2 cellular contexts compared by ENCODE assay signal in the genomic region with DNA sequence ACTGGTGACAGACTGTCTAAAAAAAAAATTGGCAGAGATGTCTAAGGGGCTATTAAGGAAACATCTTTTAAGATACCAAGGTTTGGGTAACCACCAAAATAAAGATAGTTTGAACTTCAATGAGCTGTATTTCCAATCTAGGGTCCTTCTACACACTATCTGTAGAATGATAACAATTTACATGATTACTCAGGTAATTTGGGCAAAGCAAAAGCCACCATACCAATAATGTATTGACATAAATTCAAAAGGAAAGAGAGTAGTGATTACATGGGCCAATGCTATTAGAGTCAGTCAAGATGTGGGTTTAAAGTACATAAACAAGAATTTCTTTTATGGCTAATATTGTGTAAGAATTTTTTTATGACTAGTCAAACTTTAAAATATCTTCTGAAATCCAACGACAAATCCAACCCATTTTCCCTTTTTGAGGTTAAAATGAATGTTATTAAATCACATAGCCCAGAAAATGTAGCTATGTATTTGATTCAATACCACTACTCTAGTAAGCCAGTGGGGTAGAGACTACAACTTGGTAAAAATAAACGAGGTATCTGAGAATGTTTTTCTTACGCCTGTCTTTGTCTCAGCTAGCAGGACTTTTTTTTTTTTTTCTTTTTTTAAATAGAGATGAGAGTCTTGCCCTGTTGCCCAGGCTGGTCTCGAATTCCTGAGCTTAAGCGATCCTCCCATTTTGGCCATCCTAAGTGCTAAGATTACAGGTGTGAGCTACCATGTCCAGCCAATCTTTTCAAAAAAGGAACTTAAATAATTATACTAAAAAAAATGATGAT.
TF ChIP-seq lines count a peak whose summit lies in the region.

No MANE protein-coding gene starts in this region.

TF ChIP-seq in IMR-90, 13 proteins besides CTCF, POLR2A, EP300 and RAD21:
- TF ChIP-seq SMC3 (IDR thresholded peaks at IDR 0.05; ENCODE audit: low read depth, low read length) (no peak), BHLHE40 (IDR thresholded peaks at IDR 0.05; ENCODE audit: low read depth, low read length) (no peak), MAZ (IDR thresholded peaks at IDR 0.05; ENCODE audit: borderline replicate concordance, low read depth, low read length) (no peak), MAFK (IDR thresholded peaks at IDR 0.05; ENCODE audit: low read depth, low read length) (no peak)

TF ChIP-seq in GM12878, 131 proteins besides CTCF, POLR2A, EP300 and RAD21:
- TF ChIP-seq MTA3 (IDR thresholded peaks at IDR 0.05; ENCODE audit: borderline replicate concordance, low read length) = 0 out of 2 replicates have a peak, but pooled peaks have one; percentile 1
- no peak for TF ChIP-seq MAX (IDR thresholded peaks at IDR 0.05; ENCODE audit: low read depth, low read length)
- TF ChIP-seq CBFB (IDR thresholded peaks at IDR 0.05; ENCODE audit: low read depth) = 0 out of 2 replicates have a peak, but pooled peaks have one; percentile 12
- no peak for TF ChIP-seq STAT3 (IDR thresholded peaks at IDR 0.05; ENCODE audit: low read depth, low read length)
- peak; percentile 32; the same call in 1 of the 2 replicates for TF ChIP-seq PML (IDR thresholded peaks at IDR 0.05; ENCODE audit: low read length)
- peak; percentile 59; the same call in 1 of the 2 replicates for TF ChIP-seq POLR2AphosphoS5 (IDR thresholded peaks at IDR 0.05; ENCODE audit: low read length)
- TF ChIP-seq SREBF1 (IDR thresholded peaks at IDR 0.05; ENCODE audit: low read length) = no peak
- no peak for TF ChIP-seq JUND (IDR thresholded peaks at IDR 0.05; ENCODE audit: low read depth, low read length)
TF ChIP-seq in GM12878: peak in this region for 4.
